Comparison of ENCODE assay signal across 13 cellular contexts in the genomic region with DNA sequence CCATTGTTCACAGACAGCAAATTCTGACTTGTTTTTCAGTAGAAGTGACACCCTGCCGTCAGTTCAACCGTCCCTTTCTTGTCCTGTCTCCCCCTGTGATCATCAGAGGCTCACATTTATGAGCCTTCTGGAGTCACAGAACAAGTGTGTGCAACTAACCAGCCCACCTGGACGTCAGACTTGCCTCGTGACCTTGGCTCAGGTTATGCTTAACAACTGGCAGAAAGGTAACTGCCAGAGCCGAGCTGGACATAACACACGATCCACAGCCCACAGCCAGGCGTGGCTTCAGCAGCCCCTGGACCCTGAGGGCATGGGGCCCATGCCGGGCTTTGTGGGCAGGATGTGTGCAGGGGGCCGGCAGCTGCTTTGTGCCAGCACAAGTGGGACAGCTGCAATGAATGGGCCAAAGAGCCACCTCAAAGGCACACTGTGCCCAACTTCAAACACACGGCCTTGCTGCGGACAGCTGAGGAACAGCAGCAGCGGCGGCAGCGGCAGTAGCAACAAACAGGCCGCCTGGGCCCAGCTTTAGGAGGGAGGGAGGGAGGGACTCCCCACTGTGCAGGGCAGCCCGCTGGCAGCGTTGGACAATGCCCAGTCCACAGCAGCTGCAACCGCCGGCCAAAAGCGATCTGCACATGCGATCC.
A peak's percentile ranks its signal among the peaks of the same experiment; 100 is the strongest.
DNase-seq lines count a peak whose midpoint lies in the region; ATAC-seq, FAIRE-seq and TF ChIP-seq lines count a peak whose summit lies in the region.
"Had no signal": no experiment of that assay in that cellular context is flagged by ENCODE, and none has a peak within 500 bp of the region (broad histone marks: within the 10 kb centered on the region; RNA-seq: fewer than 3 reads in every experiment).

No MANE protein-coding gene starts in this region.

- TF ChIP-seq CTCF in Panc1 (IDR thresholded peaks at IDR 0.05) (no peak), glutamatergic neuron (IDR thresholded peaks at IDR 0.05; ENCODE audit: partially characterized antibody, unreplicated experiment) (no peak)

- peak; percentile 87 for ATAC-seq in Panc1
- ATAC-seq in GM19452 (IDR thresholded peaks at IDR 0.05; ENCODE audit: unreplicated experiment) = no peak
- no peak for ATAC-seq in HG03342 (IDR thresholded peaks at IDR 0.05; ENCODE audit: unreplicated experiment)
- ATAC-seq: activated CD4-positive, alpha-beta T cell treated with anti-CD3 and anti-CD28 coated beads for 36 hours had no signal

- no peaks in the 10 kb centered on the region for H4K20me1 ChIP-seq in BLaER1 treated with 17β-estradiol and CSF1 and Interleukin-3, amounts not matched to agents 10 nM and 100 nM

- H3K36me3 Mint-ChIP-seq in glutamatergic neuron (ENCODE audit: unreplicated experiment) = no peaks in the 10 kb centered on the region

- H3K9me3 Mint-ChIP-seq in glutamatergic neuron (ENCODE audit: unreplicated experiment) = peaks cover 1% of the 10 kb centered on the region
- H3K9me3 Mint-ChIP-seq: activated naive CD4-positive, alpha-beta T cell treated with anti-CD3 and anti-CD28 coated beads for 36 hours had no signal

- 0 out of 22 replicates have a peak overlapping the region, but pooled peaks of 2 of the 11 experiments have one; percentile 3 to 6 for H3K9ac ChIP-seq in BLaER1 treated with 17β-estradiol and CSF1 and Interleukin-3, amounts not matched to agents 10 nM and 100 nM
- H3K9ac ChIP-seq: KMS-11 had no signal

- peak overlapping the region; percentile 3 to 77 (median 66); a peak in 19 of 22 replicates for H3K4me2 ChIP-seq in BLaER1 treated with 17β-estradiol and CSF1 and Interleukin-3, amounts not matched to agents 10 nM and 100 nM
- H3K4me2 ChIP-seq: KMS-11 had no signal

- intact Hi-C loops in Panc1 (cut with micrococcal nuclease; ENCODE audit: unreplicated experiment) = no loop called here

- CTCF ChIA-PET in Panc1 (lab: Charles Lee) = no interaction called here

- no peak overlapping the region for H3K4me3 Mint-ChIP-seq in glutamatergic neuron (ENCODE audit: unreplicated experiment)
- H3K4me3 Mint-ChIP-seq: activated CD4-positive, alpha-beta T cell treated with anti-CD3 and anti-CD28 coated beads for 36 hours; activated naive CD4-positive, alpha-beta T cell treated with anti-CD3 and anti-CD28 coated beads for 36 hours had no signal

- H3K9me3 ChIP-seq in BLaER1 treated with 17β-estradiol and CSF1 and Interleukin-3, amounts not matched to agents 10 nM and 100 nM (replicated peaks in 1 of 11) = no peaks in the 10 kb centered on the region
- H3K9me3 ChIP-seq in Panc1 (ENCODE audit: control insufficient read depth, insufficient read depth, low read depth, low read length) = no peaks in the 10 kb centered on the region
- H3K9me3 ChIP-seq: HAP-1 had no signal

- in situ Hi-C loops in Panc1 (cut with HindIII; ENCODE audit: low pct_unique_long_range_greater_than_20kb, low sequenced_read_pairs) = no loop called here

- H3K4me1 ChIP-seq in BLaER1 treated with 17β-estradiol and CSF1 and Interleukin-3, amounts not matched to agents 10 nM and 100 nM = peaks cover 8 to 22% (median 20%) of the 10 kb centered on the region in 10 experiments
- no peaks in the 10 kb centered on the region for H3K4me1 ChIP-seq in Panc1 (ENCODE audit: control insufficient read depth, insufficient read depth, low read length)
- H3K4me1 ChIP-seq: HAP-1 had no signal

- no TSS peak for BruUV-seq in Panc1 (replicated peaks; lab: Mats Ljungman, UMichigan)

- DNase-seq in Panc1 (ENCODE audit: low read depth, low spot score) (no peak), frontal cortex (ENCODE audit: low spot score in 2 of 2) (peak; percentile 20 to 44), occipital lobe (lab: John Stamatoyannopoulos, UW) (peak; percentile 58), NCI-H2171 (lab: John Stamatoyannopoulos, UW) (no peak), glutamatergic neuron (no peak)
- DNase-seq: activated CD4-positive, alpha-beta T cell treated with anti-CD3 and anti-CD28 coated beads for 36 hours; activated naive CD4-positive, alpha-beta T cell treated with anti-CD3 and anti-CD28 coated beads for 36 hours had no signal

- peaks cover 5% of the 10 kb centered on the region for H3K4me1 Mint-ChIP-seq in glutamatergic neuron (ENCODE audit: low read depth, unreplicated experiment)
- H3K4me1 Mint-ChIP-seq: activated CD4-positive, alpha-beta T cell treated with anti-CD3 and anti-CD28 coated beads for 36 hours had no signal

- H3K36me3 ChIP-seq in BLaER1 treated with 17β-estradiol and CSF1 and Interleukin-3, amounts not matched to agents 10 nM and 100 nM = no peaks in the 10 kb centered on the region
- no peaks in the 10 kb centered on the region for H3K36me3 ChIP-seq in Panc1 (ENCODE audit: control insufficient read depth, insufficient read depth, low read length)
- H3K36me3 ChIP-seq: HAP-1 had no signal

- H3K27me3 Mint-ChIP-seq in glutamatergic neuron (ENCODE audit: unreplicated experiment) = no peaks in the 10 kb centered on the region
- H3K27me3 Mint-ChIP-seq: activated CD4-positive, alpha-beta T cell treated with anti-CD3 and anti-CD28 coated beads for 36 hours had no signal

- H3K27ac Mint-ChIP-seq in glutamatergic neuron (ENCODE audit: unreplicated experiment) = no peak overlapping the region
- H3K27ac Mint-ChIP-seq: activated CD4-positive, alpha-beta T cell treated with anti-CD3 and anti-CD28 coated beads for 36 hours; activated naive CD4-positive, alpha-beta T cell treated with anti-CD3 and anti-CD28 coated beads for 36 hours had no signal

- H3K27me3 ChIP-seq in BLaER1 treated with 17β-estradiol and CSF1 and Interleukin-3, amounts not matched to agents 10 nM and 100 nM = peaks cover 0 to 12% (median 0%) of the 10 kb centered on the region in 11 experiments; a peak in 3 of 22 replicates
- no peaks in the 10 kb centered on the region for H3K27me3 ChIP-seq in Panc1 (ENCODE audit: control insufficient read depth, insufficient read depth, low read length)

- no peak overlapping the region for H3K4me3 ChIP-seq in BLaER1 treated with 17β-estradiol and CSF1 and Interleukin-3, amounts not matched to agents 10 nM and 100 nM
- no peak overlapping the region for H3K4me3 ChIP-seq in Panc1 (ENCODE audit: low read depth in 2 of 2, low read length in 2 of 2)
- H3K4me3 ChIP-seq: coronary artery, HAP-1 had no signal

- POLR2A ChIA-PET in Panc1 (lab: Charles Lee) = no interaction called here

- FAIRE-seq in frontal cortex (lab: Jason Lieb, UNC) = no peak

- H3K27ac ChIP-seq in BLaER1 treated with 17β-estradiol and CSF1 and Interleukin-3, amounts not matched to agents 10 nM and 100 nM = 0 out of 22 replicates have a peak overlapping the region, but pooled peaks of 1 of the 11 experiments have one; percentile 33
- H3K27ac ChIP-seq in Panc1 (ENCODE audit: low read length) = no peak overlapping the region
- H3K27ac ChIP-seq: coronary artery, KMS-11 had no signal

Comparison
In these comparisons a context has a peak if more than half of its experiments do, and no peak if none do; other contexts are left out.
1. DNase-seq: peak in frontal cortex (2 of 2) and occipital lobe (single experiment); none in Panc1 (single experiment), NCI-H2171 (single experiment) and glutamatergic neuron (single experiment).